Comparison of ENCODE assay signal across 8 cellular contexts in genomic region chr6:82006027-82006738, GRCh38.
A peak's percentile ranks its signal among the peaks of the same experiment; 100 is the strongest.
DNase-seq lines count a peak whose midpoint lies in the region; ATAC-seq, FAIRE-seq and TF ChIP-seq lines count a peak whose summit lies in the region.

No MANE protein-coding gene starts in this region.

- no peaks in the 10 kb centered on the region for H3K36me3 ChIP-seq in bronchial epithelial cell (ENCODE audit: control insufficient read depth, insufficient read depth, low read length)
- no peaks in the 10 kb centered on the region for H3K36me3 ChIP-seq in mucosa of descending colon (ENCODE audit: low read depth)

- no peaks in the 10 kb centered on the region for H3K27me3 ChIP-seq in bronchial epithelial cell (ENCODE audit: control insufficient read depth, insufficient read depth, low read length)

- intact Hi-C loops in mucosa of descending colon (cut with DNase I, micrococcal nuclease) = no loop called here

- no peak overlapping the region for H3K27ac Mint-ChIP-seq in HFFc6

- FAIRE-seq in bronchial epithelial cell (lab: Jason Lieb, UNC) = peak; percentile 55

- peaks cover 28% of the 10 kb centered on the region for H3K4me1 Mint-ChIP-seq in HFFc6 (ENCODE audit: low read depth)

- ATAC-seq in mucosa of descending colon = peak; percentile 73

- H3K9me3 ChIP-seq in mucosa of descending colon = peaks cover 4% of the 10 kb centered on the region

- TF ChIP-seq CTCF in HFFc6 (IDR thresholded peaks at IDR 0.05) (peak; percentile 86), NB4 (IDR thresholded peaks at IDR 0.05; ENCODE audit: low read depth, low read length) (peak; percentile 60), bronchial epithelial cell (IDR thresholded peaks at IDR 0.05; ENCODE audit: insufficient read depth, low read length, severe bottlenecking) (peak; percentile 80), mucosa of descending colon (IDR thresholded peaks at IDR 0.05) (no peak)

- no peak for TF ChIP-seq POLR2A in NB4 (IDR thresholded peaks at IDR 0.05; ENCODE audit: extremely low read depth, insufficient read length)

- DNase-seq in SIG-M5 treated with dmso at 0.1 percent for 504 hours (lab: John Stamatoyannopoulos, UW; ENCODE audit: unreplicated experiment) = peak; percentile 5
- DNase-seq in SIG-M5 (lab: John Stamatoyannopoulos, UW) = no peak
- peak; percentile 48 for DNase-seq in HFFc6
- DNase-seq in NB4 (ENCODE audit: low read depth) = peak; percentile 58
- DNase-seq in bronchial epithelial cell (ENCODE audit: low read depth) = peak; percentile 52
- peak in 1 of 3 donors; percentile 35 for DNase-seq in mucosa of descending colon
- no peak for DNase-seq in NCI-H2107 (lab: John Stamatoyannopoulos, UW)
- no peak for DNase-seq in activated CD8-positive, alpha-beta memory T cell treated with anti-CD3 and anti-CD28 coated beads, Interleukin-2, amount 50 U/mL, for 4 hours

- no peak overlapping the region for H3K4me3 Mint-ChIP-seq in HFFc6

- H3K4me3 ChIP-seq in NB4 (ENCODE audit: low read depth, low read length) (no peak overlapping the region), bronchial epithelial cell (ENCODE audit: low read depth, low read length) (no peak overlapping the region), mucosa of descending colon (no peak overlapping the region)

- H3K36me3 Mint-ChIP-seq in HFFc6 (ENCODE audit: low read depth) = peaks cover 26% of the 10 kb centered on the region

- H3K9me3 Mint-ChIP-seq in HFFc6 = peaks cover 42% of the 10 kb centered on the region

- no peaks in the 10 kb centered on the region for H3K4me1 ChIP-seq in mucosa of descending colon (ENCODE audit: low read depth)

- peaks cover 3% of the 10 kb centered on the region; the same call in 1 of the 2 replicates for H3K27me3 Mint-ChIP-seq in HFFc6 (ENCODE audit: insufficient read depth)

Comparison
In these comparisons a context has a peak if more than half of its experiments do, and no peak if none do; other contexts are left out.
1. DNase-seq: peak in SIG-M5 treated with dmso at 0.1 percent for 504 hours (single experiment), HFFc6 (single experiment), NB4 (single experiment) and bronchial epithelial cell (single experiment); none in SIG-M5 (single experiment), NCI-H2107 (single experiment) and activated CD8-positive, alpha-beta memory T cell treated with anti-CD3 and anti-CD28 coated beads, Interleukin-2, amount 50 U/mL, for 4 hours (single experiment).